Comparison of ENCODE assay signal across 28 cellular contexts in genomic region chr5:74853256-74853655, GRCh38. TPM values are rescaled to one million over a fixed set of nuclear protein-coding genes. Genes with fewer than 3 reads are reported as not detected.
"Had no signal": no experiment of that assay in that cellular context is flagged by ENCODE, and none has a peak within 500 bp of the region (broad histone marks: within the 10 kb centered on the region; RNA-seq: fewer than 3 reads in every experiment).

No MANE protein-coding gene starts in this region.

- H3K27ac Mint-ChIP-seq: activated naive CD8-positive, alpha-beta T cell treated with anti-CD3 and anti-CD28 coated beads, Interleukin-2, amount 10 ng/mL, durations not matched to agents 7 days and 5 days; brain; memory B cell; T-helper 2 cell treated with Interferon-gamma antibody and Interleukin-4, amounts not matched to agents 5 μg/mL and 100 μg/mL, for 36 hours had no signal

- H3K27me3 ChIP-seq: ascending aorta, cardiac muscle cell, colonic mucosa, gastrocnemius medialis, hepatocyte, spleen, upper lobe of left lung had no signal

- H3K4me2 ChIP-seq: hepatocyte had no signal

- ATAC-seq: activated CD4-positive, alpha-beta T cell treated with anti-CD3 and anti-CD28 coated beads for 36 hours; activated T-cell treated with anti-CD3 and anti-CD28 coated beads, Interleukin-2, amount 50 U/mL, for 72 hours; gastrocnemius medialis; left colon; naive thymus-derived CD8-positive, alpha-beta T cell; right cardiac atrium had no signal

- H3K27ac ChIP-seq: ascending aorta, cardiac muscle cell, colonic mucosa, gastrocnemius medialis, hepatocyte, upper lobe of left lung had no signal

- FAIRE-seq: kidney had no signal

- H3K36me3 ChIP-seq: ascending aorta, cardiac muscle cell, colonic mucosa, gastrocnemius medialis, spleen, upper lobe of left lung had no signal

- H2AFZ ChIP-seq: hepatocyte had no signal

- H3K4me3 ChIP-seq: ascending aorta, cardiac muscle cell, colonic mucosa, gastrocnemius medialis, hepatocyte, spleen, upper lobe of left lung had no signal

- H3K9me3 ChIP-seq: ascending aorta, colonic mucosa, gastrocnemius medialis, upper lobe of left lung had no signal

- H3K4me1 ChIP-seq: ascending aorta, colonic mucosa, gastrocnemius medialis had no signal

- H3K9me3 Mint-ChIP-seq: memory B cell had no signal

- H3K36me3 Mint-ChIP-seq: memory B cell had no signal

- H3K27me3 Mint-ChIP-seq: activated CD4-positive, alpha-beta T cell treated with anti-CD3 and anti-CD28 coated beads for 36 hours; activated naive CD8-positive, alpha-beta T cell treated with anti-CD3 and anti-CD28 coated beads, Interleukin-2, amount 10 ng/mL, durations not matched to agents 7 days and 5 days; brain; memory B cell; naive thymus-derived CD8-positive, alpha-beta T cell had no signal

- H3K4me3 Mint-ChIP-seq: activated CD4-positive, alpha-beta T cell treated with anti-CD3 and anti-CD28 coated beads for 36 hours; activated naive CD8-positive, alpha-beta T cell treated with anti-CD3 and anti-CD28 coated beads, Interleukin-2, amount 10 ng/mL, durations not matched to agents 7 days and 5 days; brain; memory B cell; T-helper 2 cell treated with Interferon-gamma antibody and Interleukin-4, amounts not matched to agents 5 μg/mL and 100 μg/mL, for 36 hours had no signal

- DNase-seq: activated CD4-positive, alpha-beta T cell treated with anti-CD3 and anti-CD28 coated beads for 36 hours; activated CD4-positive, CD25-positive, alpha-beta regulatory T cell; activated effector memory CD4-positive, alpha-beta T cell treated with Interleukin-2 at 50 U/mL for 16 hours; activated naive CD4-positive, alpha-beta T cell treated with Interleukin-2 at 50 U/mL for 16 hours; activated naive CD8-positive, alpha-beta T cell treated with anti-CD3 and anti-CD28 coated beads, Interleukin-2, amount 10 ng/mL, durations not matched to agents 7 days and 5 days; activated T-cell treated with anti-CD3 and anti-CD28 coated beads for 4 hours; activated T-cell treated with anti-CD3 and anti-CD28 coated beads, Interleukin-2, amount 50 U/mL, for 72 hours; cerebellar nuclear complex; colonic mucosa; effector CD8-positive, alpha-beta T cell; gastrocnemius medialis; glutamatergic neuron; kidney; left colon; midbrain; naive thymus-derived CD8-positive, alpha-beta T cell; posterior cingulate gyrus; right cardiac atrium; spleen; stimulated activated naive CD4-positive, alpha-beta T cell treated with Interleukin-2 at 50 U/mL for 16 hours; T-helper 1 cell; upper lobe of left lung had no signal

RNA-seq across cellular contexts. Expression of gene FAM169A, which starts 12.9 kb away (rescaled TPM):
- total RNA-seq: ascending aorta had no signal
